Comparison of ENCODE assay signal across 19 cellular contexts in genomic region chr13:51925865-51926527, GRCh38.
"Had no signal": no experiment of that assay in that cellular context is flagged by ENCODE, and none has a peak within 500 bp of the region (broad histone marks: within the 10 kb centered on the region; RNA-seq: fewer than 3 reads in every experiment).

No MANE protein-coding gene starts in this region.

- H3K36me3 Mint-ChIP-seq: activated naive CD4-positive, alpha-beta T cell treated with anti-CD3 and anti-CD28 coated beads, Interleukin-2, amount 10 ng/mL, durations not matched to agents 7 days and 5 days; WTC11 had no signal

- H3K4me3 Mint-ChIP-seq: activated CD4-positive, alpha-beta T cell treated with anti-CD3 and anti-CD28 coated beads for 36 hours; activated naive CD4-positive, alpha-beta T cell treated with anti-CD3 and anti-CD28 coated beads, Interleukin-2, amount 10 ng/mL, durations not matched to agents 7 days and 5 days; activated T-cell treated with anti-CD3 and anti-CD28 coated beads, Interleukin-2, amount 50 U/mL, for 24 hours; neural crest cell; T-helper 2 cell treated with Interferon-gamma antibody and Interleukin-4, amounts not matched to agents 5 μg/mL and 100 μg/mL, for 36 hours; WTC11 had no signal

- H3K4me1 Mint-ChIP-seq: WTC11 had no signal

- H3K9me3 Mint-ChIP-seq: activated naive CD4-positive, alpha-beta T cell treated with anti-CD3 and anti-CD28 coated beads, Interleukin-2, amount 10 ng/mL, durations not matched to agents 7 days and 5 days; activated T-cell treated with anti-CD3 and anti-CD28 coated beads, Interleukin-2, amount 50 U/mL, for 24 hours; neural crest cell; T-helper 2 cell treated with Interferon-gamma antibody and Interleukin-4, amounts not matched to agents 5 μg/mL and 100 μg/mL, for 36 hours; WTC11 had no signal

- ATAC-seq: activated CD4-positive, alpha-beta T cell treated with anti-CD3 and anti-CD28 coated beads for 36 hours; gastroesophageal sphincter; left lung; psoas muscle; right cardiac atrium; WTC11 had no signal

- H3K36me3 ChIP-seq: breast epithelium, uterus had no signal

- H3K27me3 Mint-ChIP-seq: activated T-cell treated with anti-CD3 and anti-CD28 coated beads, Interleukin-2, amount 50 U/mL, for 24 hours had no signal

- H3K27ac ChIP-seq: breast epithelium, gastroesophageal sphincter, heart left ventricle, left lung, psoas muscle, skin epidermis, uterus had no signal

- H3K4me1 ChIP-seq: breast epithelium, gastroesophageal sphincter, left lung, uterus had no signal

- H3K27me3 ChIP-seq: breast epithelium, gastroesophageal sphincter, heart left ventricle, left lung, uterus had no signal

- DNase-seq: activated CD4-positive, alpha-beta T cell treated with anti-CD3 and anti-CD28 coated beads for 36 hours; activated CD4-positive, alpha-beta T cell treated with anti-CD3 and anti-CD28 coated beads, Interleukin-2, amount 50 U/mL, for 48 hours; activated effector memory CD4-positive, alpha-beta T cell treated with Interleukin-2 at 50 U/mL for 16 hours; activated naive CD4-positive, alpha-beta T cell treated with anti-CD3 and anti-CD28 coated beads, Interleukin-2, amount 10 ng/mL, durations not matched to agents 7 days and 5 days; activated T-cell treated with anti-CD3 and anti-CD28 coated beads, Interleukin-2, amount 50 U/mL, for 24 hours; effector CD4-positive, alpha-beta T cell; heart left ventricle; left lung; mammary epithelial cell; midbrain; psoas muscle; right cardiac atrium; uterus had no signal

- H3K4me3 ChIP-seq: breast epithelium, gastroesophageal sphincter, heart left ventricle, left lung, psoas muscle, skin epidermis, uterus had no signal

- H3K9me3 ChIP-seq: breast epithelium, gastroesophageal sphincter, heart left ventricle, left lung, psoas muscle, uterus had no signal

- H3K27ac Mint-ChIP-seq: activated CD4-positive, alpha-beta T cell treated with anti-CD3 and anti-CD28 coated beads for 36 hours; activated T-cell treated with anti-CD3 and anti-CD28 coated beads, Interleukin-2, amount 50 U/mL, for 24 hours; T-helper 2 cell treated with Interferon-gamma antibody and Interleukin-4, amounts not matched to agents 5 μg/mL and 100 μg/mL, for 36 hours; WTC11 had no signal
